In genomic region chr2:128941676-128942075, GRCh38 we compare ENCODE assay signal across 15 cellular contexts.
DNase-seq lines count a peak whose midpoint lies in the region; ATAC-seq and TF ChIP-seq lines count a peak whose summit lies in the region.
"Had no signal": no experiment of that assay in that cellular context is flagged by ENCODE, and none has a peak within 500 bp of the region (broad histone marks: within the 10 kb centered on the region; RNA-seq: fewer than 3 reads in every experiment).

No MANE protein-coding gene starts in this region.

- TF ChIP-seq CTCF in body of pancreas (IDR thresholded peaks at IDR 0.05), result no peak
- no peak for TF ChIP-seq CTCF in stomach (IDR thresholded peaks at IDR 0.05)

- intact Hi-C loops in body of pancreas (cut with DNase I), result no loop called here
- intact Hi-C loops in stomach (cut with DNase I; ENCODE audit: low total_unique reads), result no loop called here

- peaks cover 30% of the 10 kb centered on the region for H3K4me1 ChIP-seq in body of pancreas
- peaks cover 0 to 9% (median 4%) of the 10 kb centered on the region in 4 donors for H3K4me1 ChIP-seq in stomach

- ATAC-seq in body of pancreas, result peak; percentile 98
- ATAC-seq in HG03442 (IDR thresholded peaks at IDR 0.05; ENCODE audit: unreplicated experiment), result no peak
- ATAC-seq in GM18519 (IDR thresholded peaks at IDR 0.05; ENCODE audit: low FRiP score, unreplicated experiment), result no peak

- TF ChIP-seq EP300 in stomach (IDR thresholded peaks at IDR 0.05), result no peak

- H3K27me3 ChIP-seq in body of pancreas (no peaks in the 10 kb centered on the region), stomach (no peaks in the 10 kb centered on the region)

- no peak overlapping the region for H3K4me3 ChIP-seq in body of pancreas
- H3K4me3 ChIP-seq in stomach, result no peak overlapping the region

- H3K9me3 ChIP-seq in body of pancreas, result no peaks in the 10 kb centered on the region
- H3K9me3 ChIP-seq in stomach, result no peaks in the 10 kb centered on the region

- no peaks in the 10 kb centered on the region for H3K36me3 ChIP-seq in body of pancreas (replicated peaks in 1 of 2; ENCODE audit: insufficient read depth in 1 of 2, low read depth in 2 of 2)
- H3K36me3 ChIP-seq in stomach, result no peaks in the 10 kb centered on the region

- 9% methylated on average over 4 of the region's 4 CpGs for WGBS in body of pancreas, 2 donors
- 16 to 42% (median 24%) methylated on average over 4 of the region's 4 CpGs for WGBS in stomach, 5 donors

- DNase-seq in DMS79 treated with DMSO at 0.1 percent for 48 hours (lab: John Stamatoyannopoulos, UW), result peak; percentile 78
- DNase-seq in NCI-H1092 treated with DMSO at 0.1 percent for 48 hours (lab: John Stamatoyannopoulos, UW), result peak; percentile 71
- DNase-seq in body of pancreas, result peak; percentile 80 to 91 (median 86)
- DNase-seq in stomach, result peak; percentile 67
- DNase-seq in pons (ENCODE audit: low spot score), result no peak
- DNase-seq: C1 segment of cervical spinal cord, HFFc6, IMR-90, NCI-H187 treated with DMSO at 0.1 percent for 48 hours, NCI-H2171, NCI-H446 treated with DMSO at 0.1 percent for 48 hours, NCI-H82 had no signal

- H3K27ac ChIP-seq in body of pancreas, result peak overlapping the region; percentile 42 to 88 (median 77)
- no peak overlapping the region for H3K27ac ChIP-seq in stomach
- H3K27ac ChIP-seq: HL-60 had no signal

- TF ChIP-seq POLR2A in body of pancreas (IDR thresholded peaks at IDR 0.05) (no peak), stomach (IDR thresholded peaks at IDR 0.05) (no peak)

Comparison
In these comparisons a context has a peak if more than half of its experiments do, and no peak if none do; other contexts are left out.
1. H3K27ac ChIP-seq: peak in body of pancreas (4 of 4); none in stomach (0 of 5).